ENCODE assay signal across 1 cellular context in the genomic region with DNA sequence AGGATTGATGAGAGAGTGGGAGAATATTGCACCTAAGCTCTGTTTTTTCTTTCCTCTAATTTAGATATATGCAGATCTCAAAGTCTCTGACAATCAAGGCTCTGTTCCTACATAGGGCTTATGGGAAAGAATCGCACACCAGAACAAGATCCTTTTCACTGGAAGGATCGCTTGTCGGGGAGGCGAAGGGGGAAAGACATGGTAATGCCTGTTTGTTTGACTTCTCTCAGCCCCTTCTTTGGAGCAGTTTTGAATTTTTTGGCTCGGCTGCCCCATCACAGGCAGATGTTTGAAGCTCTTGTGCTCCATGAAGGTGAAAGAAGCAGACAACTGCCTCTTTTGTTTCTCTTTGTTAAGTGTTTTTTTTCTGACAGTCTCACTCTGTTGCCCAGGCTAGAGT.
TF ChIP-seq lines count a peak whose summit lies in the region.

No MANE protein-coding gene starts in this region.

TF ChIP-seq in H1, 55 proteins besides CTCF, POLR2A, EP300 and RAD21:
- TF ChIP-seq, protein P1, sequence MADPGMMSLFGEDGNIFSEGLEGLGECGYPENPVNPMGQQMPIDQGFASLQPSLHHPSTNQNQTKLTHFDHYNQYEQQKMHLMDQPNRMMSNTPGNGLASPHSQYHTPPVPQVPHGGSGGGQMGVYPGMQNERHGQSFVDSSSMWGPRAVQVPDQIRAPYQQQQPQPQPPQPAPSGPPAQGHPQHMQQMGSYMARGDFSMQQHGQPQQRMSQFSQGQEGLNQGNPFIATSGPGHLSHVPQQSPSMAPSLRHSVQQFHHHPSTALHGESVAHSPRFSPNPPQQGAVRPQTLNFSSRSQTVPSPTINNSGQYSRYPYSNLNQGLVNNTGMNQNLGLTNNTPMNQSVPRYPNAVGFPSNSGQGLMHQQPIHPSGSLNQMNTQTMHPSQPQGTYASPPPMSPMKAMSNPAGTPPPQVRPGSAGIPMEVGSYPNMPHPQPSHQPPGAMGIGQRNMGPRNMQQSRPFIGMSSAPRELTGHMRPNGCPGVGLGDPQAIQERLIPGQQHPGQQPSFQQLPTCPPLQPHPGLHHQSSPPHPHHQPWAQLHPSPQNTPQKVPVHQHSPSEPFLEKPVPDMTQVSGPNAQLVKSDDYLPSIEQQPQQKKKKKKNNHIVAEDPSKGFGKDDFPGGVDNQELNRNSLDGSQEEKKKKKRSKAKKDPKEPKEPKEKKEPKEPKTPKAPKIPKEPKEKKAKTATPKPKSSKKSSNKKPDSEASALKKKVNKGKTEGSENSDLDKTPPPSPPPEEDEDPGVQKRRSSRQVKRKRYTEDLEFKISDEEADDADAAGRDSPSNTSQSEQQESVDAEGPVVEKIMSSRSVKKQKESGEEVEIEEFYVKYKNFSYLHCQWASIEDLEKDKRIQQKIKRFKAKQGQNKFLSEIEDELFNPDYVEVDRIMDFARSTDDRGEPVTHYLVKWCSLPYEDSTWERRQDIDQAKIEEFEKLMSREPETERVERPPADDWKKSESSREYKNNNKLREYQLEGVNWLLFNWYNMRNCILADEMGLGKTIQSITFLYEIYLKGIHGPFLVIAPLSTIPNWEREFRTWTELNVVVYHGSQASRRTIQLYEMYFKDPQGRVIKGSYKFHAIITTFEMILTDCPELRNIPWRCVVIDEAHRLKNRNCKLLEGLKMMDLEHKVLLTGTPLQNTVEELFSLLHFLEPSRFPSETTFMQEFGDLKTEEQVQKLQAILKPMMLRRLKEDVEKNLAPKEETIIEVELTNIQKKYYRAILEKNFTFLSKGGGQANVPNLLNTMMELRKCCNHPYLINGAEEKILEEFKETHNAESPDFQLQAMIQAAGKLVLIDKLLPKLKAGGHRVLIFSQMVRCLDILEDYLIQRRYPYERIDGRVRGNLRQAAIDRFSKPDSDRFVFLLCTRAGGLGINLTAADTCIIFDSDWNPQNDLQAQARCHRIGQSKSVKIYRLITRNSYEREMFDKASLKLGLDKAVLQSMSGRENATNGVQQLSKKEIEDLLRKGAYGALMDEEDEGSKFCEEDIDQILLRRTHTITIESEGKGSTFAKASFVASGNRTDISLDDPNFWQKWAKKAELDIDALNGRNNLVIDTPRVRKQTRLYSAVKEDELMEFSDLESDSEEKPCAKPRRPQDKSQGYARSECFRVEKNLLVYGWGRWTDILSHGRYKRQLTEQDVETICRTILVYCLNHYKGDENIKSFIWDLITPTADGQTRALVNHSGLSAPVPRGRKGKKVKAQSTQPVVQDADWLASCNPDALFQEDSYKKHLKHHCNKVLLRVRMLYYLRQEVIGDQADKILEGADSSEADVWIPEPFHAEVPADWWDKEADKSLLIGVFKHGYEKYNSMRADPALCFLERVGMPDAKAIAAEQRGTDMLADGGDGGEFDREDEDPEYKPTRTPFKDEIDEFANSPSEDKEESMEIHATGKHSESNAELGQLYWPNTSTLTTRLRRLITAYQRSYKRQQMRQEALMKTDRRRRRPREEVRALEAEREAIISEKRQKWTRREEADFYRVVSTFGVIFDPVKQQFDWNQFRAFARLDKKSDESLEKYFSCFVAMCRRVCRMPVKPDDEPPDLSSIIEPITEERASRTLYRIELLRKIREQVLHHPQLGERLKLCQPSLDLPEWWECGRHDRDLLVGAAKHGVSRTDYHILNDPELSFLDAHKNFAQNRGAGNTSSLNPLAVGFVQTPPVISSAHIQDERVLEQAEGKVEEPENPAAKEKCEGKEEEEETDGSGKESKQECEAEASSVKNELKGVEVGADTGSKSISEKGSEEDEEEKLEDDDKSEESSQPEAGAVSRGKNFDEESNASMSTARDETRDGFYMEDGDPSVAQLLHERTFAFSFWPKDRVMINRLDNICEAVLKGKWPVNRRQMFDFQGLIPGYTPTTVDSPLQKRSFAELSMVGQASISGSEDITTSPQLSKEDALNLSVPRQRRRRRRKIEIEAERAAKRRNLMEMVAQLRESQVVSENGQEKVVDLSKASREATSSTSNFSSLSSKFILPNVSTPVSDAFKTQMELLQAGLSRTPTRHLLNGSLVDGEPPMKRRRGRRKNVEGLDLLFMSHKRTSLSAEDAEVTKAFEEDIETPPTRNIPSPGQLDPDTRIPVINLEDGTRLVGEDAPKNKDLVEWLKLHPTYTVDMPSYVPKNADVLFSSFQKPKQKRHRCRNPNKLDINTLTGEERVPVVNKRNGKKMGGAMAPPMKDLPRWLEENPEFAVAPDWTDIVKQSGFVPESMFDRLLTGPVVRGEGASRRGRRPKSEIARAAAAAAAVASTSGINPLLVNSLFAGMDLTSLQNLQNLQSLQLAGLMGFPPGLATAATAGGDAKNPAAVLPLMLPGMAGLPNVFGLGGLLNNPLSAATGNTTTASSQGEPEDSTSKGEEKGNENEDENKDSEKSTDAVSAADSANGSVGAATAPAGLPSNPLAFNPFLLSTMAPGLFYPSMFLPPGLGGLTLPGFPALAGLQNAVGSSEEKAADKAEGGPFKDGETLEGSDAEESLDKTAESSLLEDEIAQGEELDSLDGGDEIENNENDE (IDR thresholded peaks at IDR 0.05; ENCODE audit: insufficient replicate concordance, low read length), result no peak
- TF ChIP-seq, protein P2, sequence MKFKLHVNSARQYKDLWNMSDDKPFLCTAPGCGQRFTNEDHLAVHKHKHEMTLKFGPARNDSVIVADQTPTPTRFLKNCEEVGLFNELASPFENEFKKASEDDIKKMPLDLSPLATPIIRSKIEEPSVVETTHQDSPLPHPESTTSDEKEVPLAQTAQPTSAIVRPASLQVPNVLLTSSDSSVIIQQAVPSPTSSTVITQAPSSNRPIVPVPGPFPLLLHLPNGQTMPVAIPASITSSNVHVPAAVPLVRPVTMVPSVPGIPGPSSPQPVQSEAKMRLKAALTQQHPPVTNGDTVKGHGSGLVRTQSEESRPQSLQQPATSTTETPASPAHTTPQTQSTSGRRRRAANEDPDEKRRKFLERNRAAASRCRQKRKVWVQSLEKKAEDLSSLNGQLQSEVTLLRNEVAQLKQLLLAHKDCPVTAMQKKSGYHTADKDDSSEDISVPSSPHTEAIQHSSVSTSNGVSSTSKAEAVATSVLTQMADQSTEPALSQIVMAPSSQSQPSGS (IDR thresholded peaks at IDR 0.05; ENCODE audit: low read length), result no peak
- no peak for TF ChIP-seq SIX5 (IDR thresholded peaks at IDR 0.05; ENCODE audit: low read depth, low read length)
- TF ChIP-seq ZNF274 (IDR thresholded peaks at IDR 0.05; ENCODE audit: borderline replicate concordance, extremely low read depth, low read length), result no peak
- TF ChIP-seq TEAD4 (IDR thresholded peaks at IDR 0.05; ENCODE audit: low read depth, low read length), result no peak
- TF ChIP-seq SP4 (IDR thresholded peaks at IDR 0.05; ENCODE audit: low read length), result no peak
- TF ChIP-seq CHD1 (IDR thresholded peaks at IDR 0.05; ENCODE audit: low read depth, low read length), result no peak
- no peak for TF ChIP-seq TAF7 (optimal IDR thresholded peaks at IDR 0.05; ENCODE audit: borderline replicate concordance, low read depth, low read length)
- no peak for TF ChIP-seq PHF8 (conservative IDR thresholded peaks at IDR 0.05; ENCODE audit: low read depth, low read length)
